ENCODE assay signal across 1 cellular context in the genomic region with DNA sequence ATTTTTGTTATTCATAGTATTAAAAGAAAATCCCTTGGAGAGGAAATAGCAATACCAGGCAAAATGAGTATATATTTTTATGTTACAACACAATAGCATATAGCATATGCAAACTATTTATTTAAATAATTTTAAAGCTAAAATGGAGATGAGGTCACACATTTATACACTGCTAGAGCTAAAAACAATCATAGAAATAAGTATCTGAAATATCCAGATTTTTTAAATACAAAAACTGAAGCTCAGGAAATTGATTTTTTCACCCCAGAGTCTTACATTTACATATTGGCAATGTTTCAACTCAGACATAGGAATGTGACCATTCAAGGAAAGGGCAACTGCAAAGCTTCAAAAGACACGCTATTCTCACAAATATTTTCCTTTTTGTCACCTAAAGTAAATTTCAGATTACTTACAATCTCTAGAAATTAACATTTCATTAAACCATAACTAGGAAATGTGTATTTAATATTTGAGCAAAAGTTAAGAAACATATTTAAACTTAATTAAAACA.
TF ChIP-seq lines count a peak whose summit lies in the region.

No MANE protein-coding gene starts in this region.

TF ChIP-seq in endothelial cell of umbilical vein, 7 proteins besides CTCF, POLR2A, EP300 and RAD21:
- TF ChIP-seq JUN (IDR thresholded peaks at IDR 0.05; ENCODE audit: borderline replicate concordance, insufficient read depth, insufficient read length, low read depth) (no peak), POLR2AphosphoS5 (IDR thresholded peaks at IDR 0.05; ENCODE audit: insufficient read depth, low read depth, low read length) (no peak), GATA2 (IDR thresholded peaks at IDR 0.05; ENCODE audit: insufficient read depth, insufficient read length, low read depth, low read length) (no peak), FOS (IDR thresholded peaks at IDR 0.05; ENCODE audit: borderline replicate concordance, insufficient read depth, low read length) (no peak), EZH2 (IDR thresholded peaks at IDR 0.05; ENCODE audit: borderline replicate concordance, low read depth, low read length, severe bottlenecking) (no peak), MYC (IDR thresholded peaks at IDR 0.05; ENCODE audit: low read depth, low read length) (no peak)
- TF ChIP-seq, protein P1, sequence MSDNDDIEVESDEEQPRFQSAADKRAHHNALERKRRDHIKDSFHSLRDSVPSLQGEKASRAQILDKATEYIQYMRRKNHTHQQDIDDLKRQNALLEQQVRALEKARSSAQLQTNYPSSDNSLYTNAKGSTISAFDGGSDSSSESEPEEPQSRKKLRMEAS (IDR thresholded peaks at IDR 0.05; ENCODE audit: insufficient read depth, insufficient read length) = no peak
TF ChIP-seq in endothelial cell of umbilical vein: peak in this region for 0.
